8 cellular contexts compared by ENCODE assay signal in the genomic region with DNA sequence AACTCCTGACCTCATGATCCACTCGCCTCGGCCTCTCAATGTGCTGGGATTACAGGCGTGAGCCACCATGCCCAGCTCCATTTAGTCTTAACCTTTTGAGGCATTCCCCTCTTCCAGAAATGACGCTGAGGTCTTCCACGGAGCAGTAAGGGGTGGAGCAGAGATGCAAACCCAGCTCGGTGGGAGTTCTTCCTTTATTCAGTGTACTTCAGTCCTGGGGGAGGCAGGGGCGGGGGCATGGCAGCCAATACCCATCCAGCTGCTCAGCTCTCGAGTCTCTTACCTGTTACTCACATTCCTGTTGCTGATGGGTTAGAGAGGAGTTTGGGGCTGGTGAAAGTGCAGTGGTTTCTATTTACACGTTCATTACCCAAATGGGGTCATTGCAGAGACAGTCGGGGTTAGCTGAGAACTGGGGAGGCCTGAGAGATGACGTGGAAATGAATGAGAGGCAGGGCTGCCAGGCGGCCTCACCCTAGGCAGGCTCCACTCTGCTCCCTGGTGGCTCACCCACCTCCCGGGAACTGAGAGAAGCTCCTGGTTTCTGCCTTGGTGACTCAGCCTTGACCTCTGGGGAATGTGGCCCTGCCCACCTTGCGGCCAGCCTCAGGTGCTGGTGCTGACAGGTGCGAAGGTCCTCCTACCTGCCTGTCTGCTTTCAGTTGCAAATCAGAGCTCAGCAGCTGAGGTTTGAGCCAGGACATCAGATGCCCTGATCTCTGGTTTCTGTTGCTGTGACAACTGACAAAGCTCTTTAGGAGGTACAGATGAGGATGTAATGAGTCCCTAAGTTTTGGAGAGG. TPM values are rescaled to one million over a fixed set of nuclear protein-coding genes. Genes with fewer than 3 reads are reported as not detected.
DNase-seq lines count a peak whose midpoint lies in the region; ATAC-seq and TF ChIP-seq lines count a peak whose summit lies in the region.

No MANE protein-coding gene starts in this region.

- H3K9me3 ChIP-seq in ES-I3 (ENCODE audit: control insufficient read depth, insufficient read depth, low read length) (no peaks in the 10 kb centered on the region), prostate gland (no peaks in the 10 kb centered on the region)

- H3K36me3 ChIP-seq in ES-I3 (ENCODE audit: insufficient read depth, low read length) (peaks cover 21% of the 10 kb centered on the region), prostate gland (no peaks in the 10 kb centered on the region)

- H3K9ac ChIP-seq in ES-I3 (ENCODE audit: low read depth, low read length) = peak overlapping the region; percentile 7; the same call in 1 of the 2 replicates

- H3K27me3 Mint-ChIP-seq in natural killer cell (ENCODE audit: low read depth in 2 of 2) = no peaks in the 10 kb centered on the region

- H3K4me1 ChIP-seq in ES-I3 (ENCODE audit: insufficient read depth, low read length) = peaks cover 12% of the 10 kb centered on the region
- no peaks in the 10 kb centered on the region for H3K4me1 ChIP-seq in prostate gland (replicated peaks)

- H3K9me3 Mint-ChIP-seq in natural killer cell = no peaks in the 10 kb centered on the region

- H3K27me3 ChIP-seq in prostate gland (replicated peaks; ENCODE audit: insufficient read depth) = no peaks in the 10 kb centered on the region

- no peak for TF ChIP-seq POLR2A in prostate gland (IDR thresholded peaks at IDR 0.05)

- no peak overlapping the region for H3K4me3 ChIP-seq in prostate gland

- peak overlapping the region; percentile 70 for H3K4me3 Mint-ChIP-seq in natural killer cell

- H3K27ac ChIP-seq in epithelial cell of prostate = peak overlapping the region; percentile 79
- H3K27ac ChIP-seq in prostate gland = no peak overlapping the region

- 73% methylated on average over 15 of the region's 15 CpGs for WGBS in prostate gland

- TF ChIP-seq CTCF in natural killer cell (IDR thresholded peaks at IDR 0.05) (no peak), prostate gland (IDR thresholded peaks at IDR 0.05) (peak in 1 of 4 experiments; percentile 48)

- intact Hi-C loops in natural killer cell (cut with micrococcal nuclease) = no loop called here
- intact Hi-C loops in prostate gland (cut with DNase I) = no loop called here

- peak; percentile 88 for DNase-seq in NCI-H2196 (lab: John Stamatoyannopoulos, UW; ENCODE audit: unreplicated experiment)
- DNase-seq in epithelial cell of prostate (ENCODE audit: low read depth, low spot score) = peak; percentile 94
- no peak for DNase-seq in natural killer cell
- DNase-seq in prostate gland (ENCODE audit: low spot score) = no peak

- peak overlapping the region; percentile 88 to 89 for H3K27ac Mint-ChIP-seq in natural killer cell

- H3K36me3 Mint-ChIP-seq in natural killer cell = no peaks in the 10 kb centered on the region

- peaks cover 27 to 28% of the 10 kb centered on the region in 2 donors for H3K4me1 Mint-ChIP-seq in natural killer cell

- ATAC-seq in natural killer cell (peak in 2 of 3 donors; percentile 48 to 63), GM19023 (IDR thresholded peaks at IDR 0.05; ENCODE audit: unreplicated experiment) (no peak), HG03095 (IDR thresholded peaks at IDR 0.05; ENCODE audit: unreplicated experiment) (no peak), GM21423 (IDR thresholded peaks at IDR 0.05; ENCODE audit: unreplicated experiment) (no peak)

RNA-seq across cellular contexts. Expression of a gene that starts 13.4 kb away (rescaled TPM):
- total RNA-seq in natural killer cell (1 to 10 TPM in 2 of 3 donors, under 1 TPM in 1; 0.61 to 1.9 (median 1.0) TPM), prostate gland (100 to 1,000 TPM in 1 of 2 donors, 10 to 100 TPM in 1; 39.8 to 114 TPM)

Comparison
In these comparisons a context has a peak if more than half of its experiments do, and no peak if none do; other contexts are left out.
1. DNase-seq: peak in NCI-H2196 (single experiment) and epithelial cell of prostate (single experiment); none in natural killer cell (single experiment) and prostate gland (single experiment).
2. ATAC-seq: peak in natural killer cell (2 of 3); none in GM19023 (single experiment), HG03095 (single experiment) and GM21423 (single experiment).
3. RNA of a gene that starts 13.4 kb away (total RNA-seq): 39.8 to 114 TPM in prostate gland; 0.61 to 1.9 TPM in natural killer cell; every median in the first group is over 10 times any median in the second.